Comparison of ENCODE assay signal across 28 cellular contexts in genomic region chr11:16120008-16120407, GRCh38.
"Had no signal": no experiment of that assay in that cellular context is flagged by ENCODE, and none has a peak within 500 bp of the region (broad histone marks: within the 10 kb centered on the region; RNA-seq: fewer than 3 reads in every experiment).

No MANE protein-coding gene starts in this region.

- H3K36me3 ChIP-seq: ascending aorta, cardiac muscle cell had no signal

- H3K4me1 ChIP-seq: ascending aorta had no signal

- DNase-seq: activated B cell treated with CpG ODN at 0.5 μM for 24 hours; activated CD4-positive, alpha-beta memory T cell treated with anti-CD3 and anti-CD28 coated beads, Interleukin-2, amount 10 ng/mL, durations not matched to agents 7 days and 5 days; activated CD4-positive, alpha-beta T cell treated with anti-CD3 and anti-CD28 coated beads for 48 hours; activated CD4-positive, alpha-beta T cell treated with anti-CD3 and anti-CD28 coated beads, Interleukin-2, amount 10 ng/mL, durations not matched to agents 7 days and 5 days; activated CD4-positive, alpha-beta T cell treated with anti-CD3 and anti-CD28 coated beads, Interleukin-2, amount 50 U/mL, for 48 hours; activated CD4-positive, CD25-positive, alpha-beta regulatory T cell treated with anti-CD3 and anti-CD28 coated beads, Interleukin-2, amount 50 U/mL, for 72 hours; activated CD8-positive, alpha-beta memory T cell treated with anti-CD3 and anti-CD28 coated beads for 24 hours; activated CD8-positive, alpha-beta memory T cell treated with anti-CD3 and anti-CD28 coated beads, Interleukin-2, amount 10 ng/mL, durations not matched to agents 7 days and 5 days; activated CD8-positive, alpha-beta memory T cell treated with anti-CD3 and anti-CD28 coated beads, Interleukin-2, amount 50 U/mL, for 48 hours; activated CD8-positive, alpha-beta T cell treated with anti-CD3 and anti-CD28 coated beads, Interleukin-2, amount 10 ng/mL, durations not matched to agents 7 days and 5 days; activated effector memory CD4-positive, alpha-beta T cell treated with Interleukin-2 at 50 U/mL for 16 hours; activated gamma-delta T cell; activated naive CD4-positive, alpha-beta T cell treated with anti-CD3 and anti-CD28 coated beads, Interleukin-2, amount 10 ng/mL, durations not matched to agents 7 days and 5 days; activated naive CD4-positive, alpha-beta T cell treated with Interleukin-2 at 50 U/mL for 16 hours; activated naive CD8-positive, alpha-beta T cell treated with anti-CD3 and anti-CD28 coated beads, Interleukin-2, amount 10 ng/mL, durations not matched to agents 7 days and 5 days; activated naive CD8-positive, alpha-beta T cell treated with anti-CD3 and anti-CD28 coated beads, Interleukin-2, amount 50 U/mL, for 24 hours; activated T-cell treated with anti-CD3 and anti-CD28 coated beads, Interleukin-2, amount 50 U/mL, for 24 hours; activated T-cell treated with anti-CD3 and anti-CD28 coated beads, Interleukin-2, amount 50 U/mL, for 48 hours; amygdala; anterior cingulate cortex; caudate nucleus; cerebellar nuclear complex; T-helper 1 cell; T-helper 2 cell; T-helper 9 cell had no signal

- H3K4me3 ChIP-seq: ascending aorta, cardiac muscle cell had no signal

- H3K27me3 ChIP-seq: ascending aorta, cardiac muscle cell had no signal

- H3K27ac ChIP-seq: ascending aorta, cardiac muscle cell, VCaP had no signal

- H3K9me3 ChIP-seq: ascending aorta had no signal

- ATAC-seq: activated CD8-positive, alpha-beta memory T cell treated with anti-CD3 and anti-CD28 coated beads, Interleukin-2, amount 10 ng/mL, durations not matched to agents 7 days and 5 days; activated CD8-positive, alpha-beta T cell treated with anti-CD3 and anti-CD28 coated beads, Interleukin-2, amount 10 ng/mL, durations not matched to agents 7 days and 5 days; activated naive CD8-positive, alpha-beta T cell treated with anti-CD3 and anti-CD28 coated beads, Interleukin-2, amount 50 U/mL, for 24 hours had no signal
